ENCODE assay signal across 15 cellular contexts in genomic region chr6:112562348-112563220, GRCh38.
DNase-seq lines count a peak whose midpoint lies in the region; ATAC-seq and TF ChIP-seq lines count a peak whose summit lies in the region.
"Had no signal": no experiment of that assay in that cellular context is flagged by ENCODE, and none has a peak within 500 bp of the region (broad histone marks: within the 10 kb centered on the region; RNA-seq: fewer than 3 reads in every experiment).

No MANE protein-coding gene starts in this region.

- H4K91ac ChIP-seq in mesenchymal stem cell (ENCODE audit: low read length), result no peak overlapping the region

- no peak overlapping the region for H3K9ac ChIP-seq in mesenchymal stem cell (ENCODE audit: low read length)

- intact Hi-C loops in upper lobe of right lung (cut with DNase I), result no loop called here

- H3K18ac ChIP-seq in mesenchymal stem cell (ENCODE audit: low read depth in 1 of 2, low read length in 2 of 2), result no peak overlapping the region

- H3K4ac ChIP-seq in mesenchymal stem cell (ENCODE audit: low read depth in 1 of 2, low read length in 2 of 2), result no peak overlapping the region

- no peak overlapping the region for H2AK5ac ChIP-seq in mesenchymal stem cell (ENCODE audit: low read length, severe bottlenecking)

- H3K27ac ChIP-seq in ectodermal cell (ENCODE audit: insufficient read depth, low read depth, low read length, poor library complexity, severe bottlenecking) (peak overlapping the region; percentile 72), mesenchymal stem cell (ENCODE audit: low read length, poor library complexity, severe bottlenecking) (no peak overlapping the region), upper lobe of right lung (no peak overlapping the region)
- H3K27ac ChIP-seq: psoas muscle, SK-N-MC, upper lobe of left lung had no signal

- no peak overlapping the region for H3K23ac ChIP-seq in mesenchymal stem cell (ENCODE audit: low read length in 2 of 2)

- no peak overlapping the region for H2BK5ac ChIP-seq in mesenchymal stem cell (ENCODE audit: low read depth, low read length, poor library complexity, severe bottlenecking)

- TF ChIP-seq CTCF in upper lobe of right lung (IDR thresholded peaks at IDR 0.05), result no peak

- ATAC-seq in upper lobe of right lung, result peak; percentile 25
- ATAC-seq in HG02884 (IDR thresholded peaks at IDR 0.05; ENCODE audit: unreplicated experiment), result no peak
- ATAC-seq: psoas muscle had no signal

- no peaks in the 10 kb centered on the region for H3K36me3 ChIP-seq in ectodermal cell (ENCODE audit: control insufficient read depth, insufficient read depth, low read length)
- H3K36me3 ChIP-seq in mesenchymal stem cell (ENCODE audit: control insufficient read depth in 1 of 2, insufficient read depth in 2 of 2, low read depth in 1 of 2, low read length in 2 of 2), result no peaks in the 10 kb centered on the region
- H3K36me3 ChIP-seq in upper lobe of right lung, result no peaks in the 10 kb centered on the region
- H3K36me3 ChIP-seq: upper lobe of left lung had no signal

- H3K4me2 ChIP-seq in mesenchymal stem cell (ENCODE audit: low read length, poor library complexity, severe bottlenecking), result no peak overlapping the region

- H2AFZ ChIP-seq in mesenchymal stem cell (ENCODE audit: low read depth, low read length), result no peak overlapping the region

- no peak overlapping the region for H4K8ac ChIP-seq in mesenchymal stem cell (ENCODE audit: low read length)

- H3K9me3 ChIP-seq in ectodermal cell (ENCODE audit: control insufficient read depth, low read length) (no peaks in the 10 kb centered on the region), mesenchymal stem cell (ENCODE audit: control insufficient read depth, low read length) (no peaks in the 10 kb centered on the region), upper lobe of right lung (no peaks in the 10 kb centered on the region)
- H3K9me3 ChIP-seq: psoas muscle, upper lobe of left lung had no signal

- H3K14ac ChIP-seq in mesenchymal stem cell (ENCODE audit: low read length in 2 of 2), result no peak overlapping the region

- H2BK120ac ChIP-seq in mesenchymal stem cell (ENCODE audit: low read depth, low read length), result no peak overlapping the region

- no peak overlapping the region for H2BK15ac ChIP-seq in mesenchymal stem cell (ENCODE audit: low read depth, poor library complexity, severe bottlenecking)

- no peak overlapping the region for H2BK12ac ChIP-seq in mesenchymal stem cell (ENCODE audit: low read length in 2 of 2)

- H3K27me3 ChIP-seq in ectodermal cell (ENCODE audit: control insufficient read depth, insufficient read depth, low read length, poor library complexity, severe bottlenecking) (no peaks in the 10 kb centered on the region), mesenchymal stem cell (ENCODE audit: control insufficient read depth in 1 of 2, insufficient read depth in 1 of 2, low read length in 2 of 2) (no peaks in the 10 kb centered on the region), upper lobe of right lung (no peaks in the 10 kb centered on the region)
- H3K27me3 ChIP-seq: upper lobe of left lung had no signal

- DNase-seq in NCI-H82 (lab: John Stamatoyannopoulos, UW) (peak; percentile 52), NCI-H82 treated with DMSO at 0.1 percent for 48 hours (lab: John Stamatoyannopoulos, UW; ENCODE audit: unreplicated experiment) (no peak), mesenchymal stem cell (peak; percentile 66), upper lobe of right lung (no peak), SHP77 (lab: John Stamatoyannopoulos, UW) (no peak)
- DNase-seq in effector CD8-positive, alpha-beta T cell (lab: John Stamatoyannopoulos, UW), result no peak
- DNase-seq: erythroblast, KBM-7, kidney, NCI-H2081 treated with DMSO at 0.1 percent for 48 hours, psoas muscle, upper lobe of left lung had no signal

- H3K4me1 ChIP-seq in ectodermal cell (ENCODE audit: control insufficient read depth, insufficient read depth, low read length), result peaks cover 15% of the 10 kb centered on the region
- H3K4me1 ChIP-seq in mesenchymal stem cell (ENCODE audit: control insufficient read depth, insufficient read depth, low read depth, low read length), result no peaks in the 10 kb centered on the region
- no peaks in the 10 kb centered on the region for H3K4me1 ChIP-seq in upper lobe of right lung
- H3K4me1 ChIP-seq: psoas muscle had no signal

- H3K79me1 ChIP-seq in mesenchymal stem cell (replicated peaks; ENCODE audit: low read length, poor library complexity, severe bottlenecking), result no peaks in the 10 kb centered on the region

- H3K4me3 ChIP-seq in ectodermal cell (ENCODE audit: insufficient read depth, low read depth, low read length) (no peak overlapping the region), mesenchymal stem cell (ENCODE audit: insufficient read depth in 1 of 2, low read depth in 1 of 2, low read length in 2 of 2) (no peak overlapping the region), upper lobe of right lung (no peak overlapping the region)
- H3K4me3 ChIP-seq: psoas muscle, SK-N-MC, upper lobe of left lung had no signal

- 80 to 85% methylated on average over 6 to 7 of the region's 7 CpGs for WGBS in ectodermal cell, 2 experiments
- 44% methylated on average over 6 of the region's 7 CpGs for WGBS in mesenchymal stem cell

Comparison
In these comparisons a context has a peak if more than half of its experiments do, and no peak if none do; other contexts are left out.
1. DNase-seq: peak in NCI-H82 (single experiment) and mesenchymal stem cell (single experiment); none in NCI-H82 treated with DMSO at 0.1 percent for 48 hours (single experiment), upper lobe of right lung (single experiment), SHP77 (0 of 2) and effector CD8-positive, alpha-beta T cell (single experiment).